27 cellular contexts compared by ENCODE assay signal in genomic region chr5:73858054-73858453, GRCh38.
"Had no signal": no experiment of that assay in that cellular context is flagged by ENCODE, and none has a peak within 500 bp of the region (broad histone marks: within the 10 kb centered on the region; RNA-seq: fewer than 3 reads in every experiment).

No MANE protein-coding gene starts in this region.

- H3K9me3 Mint-ChIP-seq: activated CD8-positive, alpha-beta T cell treated with anti-CD3 and anti-CD28 coated beads for 36 hours; activated T-cell treated with anti-CD3 and anti-CD28 coated beads, Interleukin-2, amount 50 U/mL, for 4 hours; activated T-helper 17 cell treated with anti-CD3 and anti-CD28 coated beads, Interleukin-2, amount 50 U/mL, for 72 hours; central memory CD8-positive, alpha-beta T cell; nephron; WTC11 had no signal

- DNase-seq: activated CD4-positive, alpha-beta T cell treated with anti-CD3 and anti-CD28 coated beads, Interleukin-2, amount 50 U/mL, for 1 hour; activated CD8-positive, alpha-beta T cell treated with anti-CD3 and anti-CD28 coated beads for 36 hours; activated gamma-delta T cell treated with Interleukin-2 at 50 U/mL for 16 hours; activated naive CD4-positive, alpha-beta T cell treated with anti-CD3 and anti-CD28 coated beads, Interleukin-2, amount 50 U/mL, for 16 hours; activated T-cell treated with anti-CD3 and anti-CD28 coated beads, Interleukin-2, amount 50 U/mL, for 4 hours; anterior cingulate cortex; effector CD8-positive, alpha-beta T cell; esophagus squamous epithelium; glutamatergic neuron; kidney; mucosa of descending colon; spleen; stimulated activated naive CD4-positive, alpha-beta T cell; T-helper 9 cell had no signal

- H3K79me2 ChIP-seq: hepatocyte had no signal

- H3K4me1 ChIP-seq: prostate gland had no signal

- H3K27me3 ChIP-seq: esophagus squamous epithelium, hepatocyte, spleen, tibial nerve had no signal

- FAIRE-seq: bronchial epithelial cell, colon, endometrium, frontal cortex, kidney had no signal

- H3K4me3 Mint-ChIP-seq: activated CD8-positive, alpha-beta T cell treated with anti-CD3 and anti-CD28 coated beads for 36 hours; activated T-cell treated with anti-CD3 and anti-CD28 coated beads, Interleukin-2, amount 50 U/mL, for 4 hours; activated T-helper 17 cell treated with anti-CD3 and anti-CD28 coated beads, Interleukin-2, amount 50 U/mL, for 72 hours; central memory CD8-positive, alpha-beta T cell; nephron; WTC11 had no signal

- H3K27ac ChIP-seq: epithelial cell of prostate, esophagus squamous epithelium, hepatocyte, prostate gland, spleen, tibial nerve had no signal

- H3K27ac Mint-ChIP-seq: activated CD8-positive, alpha-beta T cell treated with anti-CD3 and anti-CD28 coated beads for 36 hours; activated T-helper 17 cell treated with anti-CD3 and anti-CD28 coated beads, Interleukin-2, amount 50 U/mL, for 72 hours; nephron; WTC11 had no signal

- H3K4me2 ChIP-seq: hepatocyte had no signal

- H3K4me1 Mint-ChIP-seq: activated T-helper 17 cell treated with anti-CD3 and anti-CD28 coated beads, Interleukin-2, amount 50 U/mL, for 72 hours; central memory CD8-positive, alpha-beta T cell; nephron had no signal

- H3K36me3 ChIP-seq: prostate gland, spleen had no signal

- H3K27me3 Mint-ChIP-seq: central memory CD8-positive, alpha-beta T cell had no signal

- H3K36me3 Mint-ChIP-seq: WTC11 had no signal

- H3K9me3 ChIP-seq: esophagus squamous epithelium, mucosa of descending colon, prostate gland, spleen, tibial nerve had no signal

- H3K4me3 ChIP-seq: esophagus squamous epithelium, hepatocyte, lung, mucosa of descending colon, prostate gland, spleen, tibial nerve had no signal

- H2AFZ ChIP-seq: hepatocyte had no signal
